9 cellular contexts compared by ENCODE assay signal in genomic region chr9:35649431-35650340, GRCh38. TPM values are rescaled to one million over a fixed set of nuclear protein-coding genes. Genes with fewer than 3 reads are reported as not detected.
A peak's percentile ranks its signal among the peaks of the same experiment; 100 is the strongest.
DNase-seq lines count a peak whose midpoint lies in the region; ATAC-seq and TF ChIP-seq lines count a peak whose summit lies in the region.
"Had no signal": no experiment of that assay in that cellular context is flagged by ENCODE, and none has a peak within 500 bp of the region (broad histone marks: within the 10 kb centered on the region; RNA-seq: fewer than 3 reads in every experiment).

No MANE protein-coding gene starts in this region.

- peaks cover 42% of the 10 kb centered on the region for H3K4me1 Mint-ChIP-seq in T-helper 17 cell

- H3K9me3 ChIP-seq in T-helper 17 cell (ENCODE audit: control insufficient read depth, low read length, poor library complexity, severe bottlenecking), result no peaks in the 10 kb centered on the region

- no peaks in the 10 kb centered on the region for H3K27me3 Mint-ChIP-seq in T-helper 17 cell

- H3K4me3 Mint-ChIP-seq in T-helper 17 cell, result peak overlapping the region; percentile 98

- peak; percentile 45 for TF ChIP-seq POLR2A in GM18526 (IDR thresholded peaks at IDR 0.05; ENCODE audit: extremely low read depth, insufficient read length)

- peaks cover 4% of the 10 kb centered on the region for H3K36me3 Mint-ChIP-seq in T-helper 17 cell (ENCODE audit: low read depth)

- ATAC-seq in T-helper 17 cell (no peak), GM18873 (IDR thresholded peaks at IDR 0.05; ENCODE audit: low FRiP score, unreplicated experiment) (no peak)

- H3K27ac Mint-ChIP-seq in T-helper 17 cell, result peak overlapping the region; percentile 98

- no peak for DNase-seq in T-helper 17 cell
- DNase-seq in effector CD4-positive, alpha-beta T cell, result peak; percentile 38
- peak; percentile 27 to 38 for DNase-seq in stimulated activated CD4-positive, alpha-beta T cell treated with anti-CD3 and anti-CD28 coated beads, Interleukin-2, amount 100 ng/mL, for 48 hours
- no peak for DNase-seq in DMS114 treated with DMSO at 0.1 percent for 48 hours (lab: John Stamatoyannopoulos, UW; ENCODE audit: unreplicated experiment)
- DNase-seq in COLO668 (lab: John Stamatoyannopoulos, UW; ENCODE audit: unreplicated experiment), result no peak
- DNase-seq in dermis blood vessel endothelial cell, result no peak

RNA-seq across cellular contexts. Expression of gene SIT1, which starts 1.0 kb away (rescaled TPM):
- 10 to 100 TPM; 33.9 to 48.9 TPM for total RNA-seq in T-helper 17 cell
- not detected in 2 replicates for total RNA-seq in dermis blood vessel endothelial cell
- total RNA-seq: M059J had no signal

RNA-seq across cellular contexts. Expression of gene RMRP, which starts 8.1 kb away (rescaled TPM):
- over 10,000 TPM in 1 of 2 donors, 1,000 to 10,000 TPM in 1; 7,466 to 10,512 TPM for total RNA-seq in T-helper 17 cell
- total RNA-seq in dermis blood vessel endothelial cell, result 9,128 and 10,291 TPM in 2 replicates

RNA-seq across cellular contexts. Expression of gene CCDC107, which starts 8.4 kb away (rescaled TPM):
- 10 to 100 TPM; 27.7 to 35.2 TPM for total RNA-seq in T-helper 17 cell
- 8.5 and 12.4 TPM in 2 replicates for total RNA-seq in dermis blood vessel endothelial cell

RNA-seq across cellular contexts. Expression of gene ARHGEF39, which starts 15.3 kb away (rescaled TPM):
- total RNA-seq in T-helper 17 cell, result 1 to 10 TPM; 1.6 to 3.1 TPM
- total RNA-seq in dermis blood vessel endothelial cell, result 0.34 and 3.1 TPM in 2 replicates

RNA-seq across cellular contexts. Expression of gene CA9, which starts 24.0 kb away (rescaled TPM):
- total RNA-seq in T-helper 17 cell (not detected), dermis blood vessel endothelial cell (not detected in 2 replicates)

Comparison
In these comparisons a context has a peak if more than half of its experiments do, and no peak if none do; other contexts are left out.
1. DNase-seq: peak in effector CD4-positive, alpha-beta T cell (single experiment) and stimulated activated CD4-positive, alpha-beta T cell treated with anti-CD3 and anti-CD28 coated beads, Interleukin-2, amount 100 ng/mL, for 48 hours (2 of 2); none in T-helper 17 cell (0 of 3), DMS114 treated with DMSO at 0.1 percent for 48 hours (single experiment), COLO668 (single experiment) and dermis blood vessel endothelial cell (single experiment).
2. RNA of gene SIT1, which starts 1.0 kb away (total RNA-seq): 33.9 to 48.9 TPM in T-helper 17 cell; not detected in dermis blood vessel endothelial cell; every median in the first group is over 10 times any median in the second.